ENCODE assay signal across 8 cellular contexts in the genomic region with DNA sequence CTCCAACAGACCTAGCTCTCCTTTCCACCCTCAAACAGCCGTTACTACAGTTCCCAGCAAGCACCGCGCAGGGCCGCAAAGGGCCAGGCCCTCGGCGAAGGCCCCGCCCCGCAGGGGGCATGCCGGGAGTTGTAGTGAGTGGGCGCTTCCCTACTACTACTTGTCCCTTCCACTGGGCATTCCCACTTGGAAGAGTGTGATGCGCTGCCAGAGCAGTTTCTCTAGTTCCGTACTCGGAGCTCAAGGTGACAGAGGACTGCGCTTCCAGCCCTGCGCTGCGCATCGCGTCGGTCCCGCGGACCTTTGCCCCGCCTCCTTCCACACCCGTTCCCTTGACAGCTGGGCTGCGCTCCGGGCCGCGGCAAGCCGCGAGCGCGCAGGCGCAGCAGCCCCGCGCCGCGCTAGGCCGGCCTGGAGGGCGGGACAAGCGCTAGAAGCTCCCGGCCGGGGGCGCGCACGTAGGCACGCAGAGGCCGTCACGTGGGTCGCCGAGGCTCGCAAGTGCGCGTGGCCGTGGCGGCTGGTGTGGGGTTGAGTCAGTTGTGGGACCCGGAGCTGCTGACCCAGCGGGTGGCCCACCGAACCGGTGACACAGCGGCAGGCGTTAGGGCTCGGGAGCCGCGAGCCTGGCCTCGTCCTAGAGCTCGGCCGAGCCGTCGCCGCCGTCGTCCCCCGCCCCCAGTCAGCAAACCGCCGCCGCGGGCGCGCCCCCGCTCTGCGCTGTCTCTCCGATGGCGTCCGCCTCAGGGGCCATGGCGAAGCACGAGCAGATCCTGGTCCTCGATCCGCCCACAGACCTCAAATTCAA. TPM values are rescaled to one million over a fixed set of nuclear protein-coding genes. Genes with fewer than 3 reads are reported as not detected.
DNase-seq lines count a peak whose midpoint lies in the region; ATAC-seq, FAIRE-seq and TF ChIP-seq lines count a peak whose summit lies in the region.

A gene with protein sequence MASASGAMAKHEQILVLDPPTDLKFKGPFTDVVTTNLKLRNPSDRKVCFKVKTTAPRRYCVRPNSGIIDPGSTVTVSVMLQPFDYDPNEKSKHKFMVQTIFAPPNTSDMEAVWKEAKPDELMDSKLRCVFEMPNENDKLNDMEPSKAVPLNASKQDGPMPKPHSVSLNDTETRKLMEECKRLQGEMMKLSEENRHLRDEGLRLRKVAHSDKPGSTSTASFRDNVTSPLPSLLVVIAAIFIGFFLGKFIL (plus strand): TSS at position 491 of the 808 bp plus-strand sequence. CDS start 241 bp downstream, at position 732.

- TF ChIP-seq CTCF in AG09309 (IDR thresholded peaks at IDR 0.05; ENCODE audit: control insufficient read depth, insufficient read depth, low read depth, low read length, missing control alignments), result no peak
- TF ChIP-seq CTCF in WTC11 (IDR thresholded peaks at IDR 0.05), result no peak
- TF ChIP-seq CTCF in bronchial epithelial cell (IDR thresholded peaks at IDR 0.05; ENCODE audit: insufficient read depth, low read length, severe bottlenecking), result no peak

- POLR2A ChIA-PET in WTC11 (lab: Charles Lee), result interaction anchor here (0.6 to 1.8 kb wide), 6 partner anchors 9 to 299 kb away, joined by 3 to 8 read pairs (median 5); no protein-coding TSS in a partner anchor

- peak within 1 kb of the TSS; percentile 85 for H3K4me3 Mint-ChIP-seq in WTC11

- H3K27ac ChIP-seq in small intestine (ENCODE audit: low read depth in 1 of 2, low read length in 1 of 2), result peak within 1 kb of the TSS; percentile 99

- DNase-seq in AG09309 (ENCODE audit: low read depth), result peak; percentile 79
- DNase-seq in NCI-H226, result peak; percentile 93
- peak; percentile 94 for DNase-seq in WTC11 (ENCODE audit: low spot score)
- DNase-seq in bronchial epithelial cell (ENCODE audit: low read depth), result peak; percentile 92
- peak; percentile 96 for DNase-seq in iPS-NIHi11 (ENCODE audit: low spot score)
- DNase-seq in small intestine, result peak; percentile 96

- H3K4me1 Mint-ChIP-seq in WTC11, result peaks cover 23% of the 10 kb centered on the region

- CTCF ChIA-PET in WTC11 (lab: Charles Lee), result interaction anchor here (0.5 to 1.3 kb wide), 6 partner anchors 9 to 955 kb away, joined by 3 read pairs; no protein-coding TSS in a partner anchor

- no peaks in the 10 kb centered on the region for H3K36me3 Mint-ChIP-seq in WTC11

- H3K27me3 Mint-ChIP-seq in WTC11 (ENCODE audit: low read depth), result no peaks in the 10 kb centered on the region

- no peak for FAIRE-seq in bronchial epithelial cell (lab: Jason Lieb, UNC)
- FAIRE-seq in small intestine (lab: Jason Lieb, UNC), result no peak

- H3K4me3 ChIP-seq in AG09309 (ENCODE audit: control insufficient read depth, low read depth, low read length), result peak within 1 kb of the TSS; percentile 91
- H3K4me3 ChIP-seq in bronchial epithelial cell (ENCODE audit: low read depth, low read length), result peak within 1 kb of the TSS; percentile 91
- H3K4me3 ChIP-seq in small intestine (ENCODE audit: low read depth in 1 of 2, low read length in 2 of 2), result peak within 1 kb of the TSS; percentile 100

- H3K4me1 ChIP-seq in small intestine (ENCODE audit: control insufficient read depth in 2 of 2, insufficient read depth in 1 of 2, low read depth in 1 of 2, low read length in 1 of 2), result peaks cover 5 to 10% of the 10 kb centered on the region in 2 donors

- H3K9me3 ChIP-seq in small intestine (ENCODE audit: control insufficient read depth, low read depth), result no peaks in the 10 kb centered on the region

- peak; percentile 83 for ATAC-seq in GM19023 (IDR thresholded peaks at IDR 0.05; ENCODE audit: unreplicated experiment)
- peak; percentile 80 for ATAC-seq in HG03196 (IDR thresholded peaks at IDR 0.05; ENCODE audit: unreplicated experiment)
- ATAC-seq in WTC11, result peak; percentile 88

- H3K27ac Mint-ChIP-seq in WTC11, result no peak within 1 kb of the TSS; the same call in 1 of the 2 replicates

- no peaks in the 10 kb centered on the region for H3K27me3 ChIP-seq in bronchial epithelial cell (ENCODE audit: control insufficient read depth, insufficient read depth, low read length)
- H3K27me3 ChIP-seq in small intestine (ENCODE audit: control insufficient read depth in 2 of 2, insufficient read depth in 2 of 2, low read length in 2 of 2), result no peaks in the 10 kb centered on the region

- WGBS in small intestine, 3 donors, result 0 to 1% (median 0%) methylated on average over 54 to 87 of the region's 87 CpGs

- peaks cover 5% of the 10 kb centered on the region; the same call in 1 of the 2 replicates for H3K9me3 Mint-ChIP-seq in WTC11

- H3K36me3 ChIP-seq in bronchial epithelial cell (ENCODE audit: control insufficient read depth, insufficient read depth, low read length) (no peaks in the 10 kb centered on the region), small intestine (ENCODE audit: control insufficient read depth in 2 of 2, insufficient read depth in 2 of 2, low read length in 2 of 2) (no peaks in the 10 kb centered on the region)

TF ChIP-seq in WTC11, 78 proteins besides CTCF, POLR2A, EP300 and RAD21 (continues in another document):
- TF ChIP-seq FOXJ3 (CRISPR knock-in tag; IDR thresholded peaks at IDR 0.05; ENCODE audit: borderline replicate concordance), result no peak
- no peak for TF ChIP-seq TCF7 (CRISPR knock-in tag; IDR thresholded peaks at IDR 0.05; ENCODE audit: low read depth)
- no peak for TF ChIP-seq MXD4 (CRISPR knock-in tag; IDR thresholded peaks at IDR 0.05; ENCODE audit: borderline replicate concordance)
- TF ChIP-seq, protein P1, sequence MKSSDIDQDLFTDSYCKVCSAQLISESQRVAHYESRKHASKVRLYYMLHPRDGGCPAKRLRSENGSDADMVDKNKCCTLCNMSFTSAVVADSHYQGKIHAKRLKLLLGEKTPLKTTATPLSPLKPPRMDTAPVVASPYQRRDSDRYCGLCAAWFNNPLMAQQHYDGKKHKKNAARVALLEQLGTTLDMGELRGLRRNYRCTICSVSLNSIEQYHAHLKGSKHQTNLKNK (CRISPR knock-in tag; IDR thresholded peaks at IDR 0.05), result no peak
- TF ChIP-seq, protein P2, sequence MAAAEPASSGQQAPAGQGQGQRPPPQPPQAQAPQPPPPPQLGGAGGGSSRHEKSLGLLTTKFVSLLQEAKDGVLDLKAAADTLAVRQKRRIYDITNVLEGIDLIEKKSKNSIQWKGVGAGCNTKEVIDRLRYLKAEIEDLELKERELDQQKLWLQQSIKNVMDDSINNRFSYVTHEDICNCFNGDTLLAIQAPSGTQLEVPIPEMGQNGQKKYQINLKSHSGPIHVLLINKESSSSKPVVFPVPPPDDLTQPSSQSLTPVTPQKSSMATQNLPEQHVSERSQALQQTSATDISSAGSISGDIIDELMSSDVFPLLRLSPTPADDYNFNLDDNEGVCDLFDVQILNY (CRISPR knock-in tag; IDR thresholded peaks at IDR 0.05), result peak; percentile 69; the same call in 1 of the 2 replicates
- TF ChIP-seq, protein P3, sequence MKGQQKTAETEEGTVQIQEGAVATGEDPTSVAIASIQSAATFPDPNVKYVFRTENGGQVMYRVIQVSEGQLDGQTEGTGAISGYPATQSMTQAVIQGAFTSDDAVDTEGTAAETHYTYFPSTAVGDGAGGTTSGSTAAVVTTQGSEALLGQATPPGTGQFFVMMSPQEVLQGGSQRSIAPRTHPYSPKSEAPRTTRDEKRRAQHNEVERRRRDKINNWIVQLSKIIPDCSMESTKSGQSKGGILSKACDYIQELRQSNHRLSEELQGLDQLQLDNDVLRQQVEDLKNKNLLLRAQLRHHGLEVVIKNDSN (CRISPR knock-in tag; IDR thresholded peaks at IDR 0.05), result peak; percentile 94
- TF ChIP-seq RELA (CRISPR knock-in tag; IDR thresholded peaks at IDR 0.05; ENCODE audit: borderline replicate concordance), result peak; percentile 24; the same call in 1 of the 2 replicates
- TF ChIP-seq JUN (CRISPR knock-in tag; IDR thresholded peaks at IDR 0.05), result 0 out of 2 replicates have a peak, but pooled peaks have one; percentile 64
- peak; percentile 96 for TF ChIP-seq SP1 (CRISPR knock-in tag; conservative IDR thresholded peaks at IDR 0.05)
- TF ChIP-seq, protein P4, sequence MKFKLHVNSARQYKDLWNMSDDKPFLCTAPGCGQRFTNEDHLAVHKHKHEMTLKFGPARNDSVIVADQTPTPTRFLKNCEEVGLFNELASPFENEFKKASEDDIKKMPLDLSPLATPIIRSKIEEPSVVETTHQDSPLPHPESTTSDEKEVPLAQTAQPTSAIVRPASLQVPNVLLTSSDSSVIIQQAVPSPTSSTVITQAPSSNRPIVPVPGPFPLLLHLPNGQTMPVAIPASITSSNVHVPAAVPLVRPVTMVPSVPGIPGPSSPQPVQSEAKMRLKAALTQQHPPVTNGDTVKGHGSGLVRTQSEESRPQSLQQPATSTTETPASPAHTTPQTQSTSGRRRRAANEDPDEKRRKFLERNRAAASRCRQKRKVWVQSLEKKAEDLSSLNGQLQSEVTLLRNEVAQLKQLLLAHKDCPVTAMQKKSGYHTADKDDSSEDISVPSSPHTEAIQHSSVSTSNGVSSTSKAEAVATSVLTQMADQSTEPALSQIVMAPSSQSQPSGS (CRISPR knock-in tag; IDR thresholded peaks at IDR 0.05; ENCODE audit: borderline replicate concordance, low read depth), result no peak
- TF ChIP-seq, protein P5, sequence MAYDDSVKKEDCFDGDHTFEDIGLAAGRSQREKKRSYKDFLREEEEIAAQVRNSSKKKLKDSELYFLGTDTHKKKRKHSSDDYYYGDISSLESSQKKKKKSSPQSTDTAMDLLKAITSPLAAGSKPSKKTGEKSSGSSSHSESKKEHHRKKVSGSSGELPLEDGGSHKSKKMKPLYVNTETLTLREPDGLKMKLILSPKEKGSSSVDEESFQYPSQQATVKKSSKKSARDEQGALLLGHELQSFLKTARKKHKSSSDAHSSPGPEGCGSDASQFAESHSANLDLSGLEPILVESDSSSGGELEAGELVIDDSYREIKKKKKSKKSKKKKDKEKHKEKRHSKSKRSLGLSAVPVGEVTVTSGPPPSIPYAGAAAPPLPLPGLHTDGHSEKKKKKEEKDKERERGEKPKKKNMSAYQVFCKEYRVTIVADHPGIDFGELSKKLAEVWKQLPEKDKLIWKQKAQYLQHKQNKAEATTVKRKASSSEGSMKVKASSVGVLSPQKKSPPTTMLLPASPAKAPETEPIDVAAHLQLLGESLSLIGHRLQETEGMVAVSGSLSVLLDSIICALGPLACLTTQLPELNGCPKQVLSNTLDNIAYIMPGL (CRISPR knock-in tag; IDR thresholded peaks at IDR 0.05), result peak; percentile 83

RNA-seq across cellular contexts. Expression of the gene that starts here (rescaled TPM):
- total RNA-seq in WTC11 (2021), result 137 to 142 TPM (median 137 TPM) in 3 replicates
- total RNA-seq in bronchial epithelial cell, result 270 and 356 TPM in 2 replicates
- polyA plus RNA-seq in small intestine, result 100 to 1,000 TPM; 129 to 165 (median 161) TPM

Comparison
In these comparisons a context has a peak if more than half of its experiments do, and no peak if none do; other contexts are left out.
1. Peak in every context shown above with its lines: DNase-seq, ATAC-seq, H3K4me3 ChIP-seq and H3K27ac ChIP-seq.